Comparison of ENCODE assay signal across 8 cellular contexts in the genomic region with DNA sequence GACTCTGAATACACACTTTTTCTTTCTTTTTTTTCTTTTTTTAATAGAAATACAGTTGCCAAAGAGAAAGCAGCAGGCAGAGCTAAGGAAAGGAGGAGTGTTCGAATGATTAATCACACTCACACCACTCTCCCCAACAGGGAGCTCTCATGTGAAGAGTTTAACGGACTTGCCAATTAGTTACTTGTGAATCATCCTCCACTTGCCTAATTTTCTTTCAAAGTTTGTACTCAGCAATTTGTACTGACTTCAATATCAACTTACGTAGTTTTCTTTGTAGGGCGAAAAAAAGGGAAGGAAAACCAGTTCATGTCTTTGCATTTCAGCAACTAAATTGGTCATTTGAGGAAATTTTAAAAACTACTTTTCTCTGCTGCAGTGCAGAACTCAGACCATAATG.
DNase-seq lines count a peak whose midpoint lies in the region; ATAC-seq and TF ChIP-seq lines count a peak whose summit lies in the region.

No MANE protein-coding gene starts in this region.

- H4K8ac ChIP-seq in mesenchymal stem cell (ENCODE audit: low read length), result no peak overlapping the region

- no peak overlapping the region for H3K18ac ChIP-seq in mesenchymal stem cell (ENCODE audit: low read depth in 1 of 2, low read length in 2 of 2)

- H3K4me3 ChIP-seq in DOHH2 (ENCODE audit: low read length), result peak overlapping the region; percentile 43
- H3K4me3 ChIP-seq in mesenchymal stem cell (ENCODE audit: insufficient read depth in 1 of 2, low read depth in 1 of 2, low read length in 2 of 2), result peak overlapping the region in 1 of 2 experiments; percentile 20
- no peak overlapping the region for H3K4me3 ChIP-seq in testis
- H3K4me3 ChIP-seq in thyroid gland (replicated peaks in 1 of 3), result no peak overlapping the region

- peak overlapping the region; percentile 46 for H3K4me3 Mint-ChIP-seq in activated naive CD8-positive, alpha-beta T cell treated with anti-CD3 and anti-CD28 coated beads, Interleukin-2, amount 10 ng/mL, durations not matched to agents 7 days and 5 days

- peaks cover 20% of the 10 kb centered on the region for H3K79me2 ChIP-seq in DOHH2 (ENCODE audit: control insufficient read depth, low read length)

- H3K27ac ChIP-seq in DOHH2 (ENCODE audit: low read depth, low read length) (peak overlapping the region; percentile 44), mesenchymal stem cell (ENCODE audit: low read length, poor library complexity, severe bottlenecking) (peak overlapping the region; percentile 91), testis (no peak overlapping the region), thyroid gland (no peak overlapping the region)

- no peak overlapping the region for H4K91ac ChIP-seq in mesenchymal stem cell (ENCODE audit: low read length)

- H3K36me3 Mint-ChIP-seq in activated naive CD8-positive, alpha-beta T cell treated with anti-CD3 and anti-CD28 coated beads, Interleukin-2, amount 10 ng/mL, durations not matched to agents 7 days and 5 days, result peaks cover 53% of the 10 kb centered on the region

- H3K79me1 ChIP-seq in mesenchymal stem cell (replicated peaks; ENCODE audit: low read length, poor library complexity, severe bottlenecking), result peaks cover 42% of the 10 kb centered on the region

- H2BK15ac ChIP-seq in mesenchymal stem cell (ENCODE audit: low read depth, poor library complexity, severe bottlenecking), result no peak overlapping the region

- no peaks in the 10 kb centered on the region for H3K27me3 ChIP-seq in DOHH2 (ENCODE audit: control insufficient read depth, low read length)
- no peaks in the 10 kb centered on the region for H3K27me3 ChIP-seq in mesenchymal stem cell (ENCODE audit: control insufficient read depth in 1 of 2, insufficient read depth in 1 of 2, low read length in 2 of 2)
- H3K27me3 ChIP-seq in testis, result no peaks in the 10 kb centered on the region
- no peaks in the 10 kb centered on the region for H3K27me3 ChIP-seq in thyroid gland

- no peaks in the 10 kb centered on the region for H3K9me3 ChIP-seq in DOHH2 (ENCODE audit: control insufficient read depth, insufficient read depth, low read length)
- H3K9me3 ChIP-seq in mesenchymal stem cell (ENCODE audit: control insufficient read depth, low read length), result no peaks in the 10 kb centered on the region
- no peaks in the 10 kb centered on the region for H3K9me3 ChIP-seq in testis
- no peaks in the 10 kb centered on the region for H3K9me3 ChIP-seq in thyroid gland

- TF ChIP-seq POLR2A in testis (IDR thresholded peaks at IDR 0.05), result no peak
- TF ChIP-seq POLR2A in thyroid gland (IDR thresholded peaks at IDR 0.05), result no peak

- H2BK5ac ChIP-seq in mesenchymal stem cell (ENCODE audit: low read depth, low read length, poor library complexity, severe bottlenecking), result no peak overlapping the region

- H3K27ac Mint-ChIP-seq in activated naive CD8-positive, alpha-beta T cell treated with anti-CD3 and anti-CD28 coated beads, Interleukin-2, amount 10 ng/mL, durations not matched to agents 7 days and 5 days, result peak overlapping the region; percentile 76

- H3K9me2 ChIP-seq in DOHH2 (replicated peaks; ENCODE audit: control insufficient read depth, low read length), result no peaks in the 10 kb centered on the region

- no peak overlapping the region for H2AK5ac ChIP-seq in mesenchymal stem cell (ENCODE audit: low read length, severe bottlenecking)

- peak overlapping the region; percentile 73 for H3K9ac ChIP-seq in mesenchymal stem cell (ENCODE audit: low read length)

- no peak overlapping the region for H3K23ac ChIP-seq in mesenchymal stem cell (ENCODE audit: low read length in 2 of 2)

- H2BK120ac ChIP-seq in mesenchymal stem cell (ENCODE audit: low read depth, low read length), result no peak overlapping the region

- H3K4ac ChIP-seq in mesenchymal stem cell (ENCODE audit: low read depth in 1 of 2, low read length in 2 of 2), result no peak overlapping the region

- no peak for DNase-seq in activated naive CD8-positive, alpha-beta T cell treated with anti-CD3 and anti-CD28 coated beads, Interleukin-2, amount 10 ng/mL, durations not matched to agents 7 days and 5 days
- DNase-seq in mesenchymal stem cell, result peak; percentile 90
- no peak for DNase-seq in testis
- DNase-seq in NCI-H69 (lab: John Stamatoyannopoulos, UW), result no peak
- no peak for DNase-seq in thyroid gland
- DNase-seq in DMS79 (lab: John Stamatoyannopoulos, UW), result no peak

- H3K9me3 Mint-ChIP-seq in activated naive CD8-positive, alpha-beta T cell treated with anti-CD3 and anti-CD28 coated beads, Interleukin-2, amount 10 ng/mL, durations not matched to agents 7 days and 5 days, result peaks cover 2% of the 10 kb centered on the region

- ATAC-seq in HG02981 (IDR thresholded peaks at IDR 0.05; ENCODE audit: unreplicated experiment), result peak; percentile 22
- ATAC-seq in activated naive CD8-positive, alpha-beta T cell treated with anti-CD3 and anti-CD28 coated beads, Interleukin-2, amount 10 ng/mL, durations not matched to agents 7 days and 5 days (ENCODE audit: low read depth), result no peak

- TF ChIP-seq CTCF in DOHH2 (IDR thresholded peaks at IDR 0.05; ENCODE audit: low read depth, low read length, poor library complexity, severe bottlenecking) (no peak), testis (IDR thresholded peaks at IDR 0.05) (no peak), thyroid gland (IDR thresholded peaks at IDR 0.05) (no peak)

- H3K4me2 ChIP-seq in DOHH2 (ENCODE audit: low read length) (peak overlapping the region; percentile 56), mesenchymal stem cell (ENCODE audit: low read length, poor library complexity, severe bottlenecking) (no peak overlapping the region)

- POLR2A ChIA-PET in activated naive CD8-positive, alpha-beta T cell treated with anti-CD3 and anti-CD28 coated beads, Interleukin-2, amount 10 ng/mL, durations not matched to agents 7 days and 5 days (lab: Charles Lee), result interaction anchor here (1.3 kb wide), 1 partner anchor 18 kb away, joined by 4 read pairs; no protein-coding TSS in a partner anchor

- H4K20me1 ChIP-seq in DOHH2 (ENCODE audit: control insufficient read depth, insufficient read depth, low read depth, low read length), result peaks cover 23% of the 10 kb centered on the region

- H3K36me3 ChIP-seq in DOHH2 (ENCODE audit: control insufficient read depth, low read length) (peaks cover 23% of the 10 kb centered on the region), mesenchymal stem cell (ENCODE audit: control insufficient read depth in 1 of 2, insufficient read depth in 2 of 2, low read depth in 1 of 2, low read length in 2 of 2) (peaks cover 12 to 40% of the 10 kb centered on the region in 2 experiments), testis (ENCODE audit: low read depth, missing control alignments) (no peaks in the 10 kb centered on the region), thyroid gland (no peaks in the 10 kb centered on the region)

- 0% methylated on average over 1 of the region's 4 CpGs for WGBS in mesenchymal stem cell
- 72 to 82% methylated on average over 4 of the region's 4 CpGs for WGBS in testis, 2 donors
- WGBS in thyroid gland, 2 donors, result 76 to 80% methylated on average over 4 of the region's 4 CpGs

- H3F3A ChIP-seq in DOHH2 (ENCODE audit: control insufficient read depth, insufficient read depth), result peaks cover 15% of the 10 kb centered on the region

- H3K4me1 ChIP-seq in DOHH2 (ENCODE audit: control insufficient read depth, low read length) (peaks cover 77% of the 10 kb centered on the region), mesenchymal stem cell (ENCODE audit: control insufficient read depth, insufficient read depth, low read depth, low read length) (peaks cover 26% of the 10 kb centered on the region), testis (no peaks in the 10 kb centered on the region), thyroid gland (peaks cover 0 to 20% of the 10 kb centered on the region in 2 donors)

- no peak overlapping the region for H3K14ac ChIP-seq in mesenchymal stem cell (ENCODE audit: low read length in 2 of 2)

- no peak overlapping the region for H2AFZ ChIP-seq in mesenchymal stem cell (ENCODE audit: low read depth, low read length)

- H2BK12ac ChIP-seq in mesenchymal stem cell (ENCODE audit: low read length in 2 of 2), result no peak overlapping the region

- intact Hi-C loops in testis (cut with DNase I; ENCODE audit: low total_unique reads) (no loop called here), thyroid gland (cut with DNase I) (no loop called here)

- peaks cover 65% of the 10 kb centered on the region for H3K4me1 Mint-ChIP-seq in activated naive CD8-positive, alpha-beta T cell treated with anti-CD3 and anti-CD28 coated beads, Interleukin-2, amount 10 ng/mL, durations not matched to agents 7 days and 5 days

- no peaks in the 10 kb centered on the region for H3K27me3 Mint-ChIP-seq in activated naive CD8-positive, alpha-beta T cell treated with anti-CD3 and anti-CD28 coated beads, Interleukin-2, amount 10 ng/mL, durations not matched to agents 7 days and 5 days

Comparison
In these comparisons a context has a peak if more than half of its experiments do, and no peak if none do; other contexts are left out.
1. H3K27ac ChIP-seq: peak in DOHH2 (single experiment) and mesenchymal stem cell (single experiment); none in testis (0 of 2) and thyroid gland (0 of 3).